ENCODE assay signal across 8 cellular contexts in genomic region chrX:23742693-23743622, GRCh38. TPM values are rescaled to one million over a fixed set of nuclear protein-coding genes. Genes with fewer than 3 reads are reported as not detected.
DNase-seq lines count a peak whose midpoint lies in the region; ATAC-seq and TF ChIP-seq lines count a peak whose summit lies in the region.

Gene ACOT9, minus strand, starts transcription at chrX:23743276. Its CDS starts 132 bp downstream, at chrX:23743144.

- H3K4me1 ChIP-seq in right lobe of liver, result no peaks in the 10 kb centered on the region

- H3K27ac ChIP-seq in dorsolateral prefrontal cortex, result peak within 1 kb of the TSS in 46 of 59 donors; percentile 19 to 86 (median 69)
- peak within 1 kb of the TSS; percentile 63 to 87 (median 67) for H3K27ac ChIP-seq in right lobe of liver

- DNase-seq in AG09309 (ENCODE audit: low read depth) (peak; percentile 74), NCI-H69 (lab: John Stamatoyannopoulos, UW) (peak; percentile 92), dorsolateral prefrontal cortex (peak; percentile 45 to 90 (median 81)), right lobe of liver (peak; percentile 90 to 94 (median 92))
- DNase-seq in activated CD4-positive, alpha-beta T cell treated with anti-CD3 and anti-CD28 coated beads, Interleukin-2, amount 50 U/mL, for 4 hours, result peak; percentile 26 to 34
- peak; percentile 70 for DNase-seq in stimulated activated CD4-positive, alpha-beta T cell treated with anti-CD3 and anti-CD28 coated beads, Interleukin-4, amount 100 ng/mL, for 24 hours

- H3K4me3 ChIP-seq in AG09309 (ENCODE audit: control insufficient read depth, low read depth, low read length) (peak within 1 kb of the TSS; percentile 86), dorsolateral prefrontal cortex (peak within 1 kb of the TSS; percentile 34 to 78 (median 62)), right lobe of liver (peak within 1 kb of the TSS; percentile 68 to 76 (median 74))

- ATAC-seq in GM18873 (IDR thresholded peaks at IDR 0.05; ENCODE audit: low FRiP score, unreplicated experiment), result peak; percentile 91
- peak; percentile 91 for ATAC-seq in HG03135 (IDR thresholded peaks at IDR 0.05; ENCODE audit: unreplicated experiment)
- ATAC-seq in right lobe of liver, result peak; percentile 98 to 100 (median 99)

- WGBS in right lobe of liver (ENCODE audit: insufficient coverage, low coverage, low lambda C conversion rate, missing lambda C conversion rate), result 43% methylated on average over 16 of the region's 74 CpGs

- no peaks in the 10 kb centered on the region for H3K9me3 ChIP-seq in right lobe of liver

- intact Hi-C loops in dorsolateral prefrontal cortex (cut with DNase I), result no loop called here
- intact Hi-C loops in right lobe of liver (cut with DNase I), result no loop called here

- H3K36me3 ChIP-seq in right lobe of liver, result no peaks in the 10 kb centered on the region

- peak; percentile 78 for TF ChIP-seq POLR2A in right lobe of liver (IDR thresholded peaks at IDR 0.05)

- peaks cover 0 to 26% (median 0%) of the 10 kb centered on the region in 45 donors for H3K27me3 ChIP-seq in dorsolateral prefrontal cortex
- H3K27me3 ChIP-seq in right lobe of liver, result no peaks in the 10 kb centered on the region

- TF ChIP-seq CTCF in AG09309 (IDR thresholded peaks at IDR 0.05; ENCODE audit: control insufficient read depth, insufficient read depth, low read depth, low read length, missing control alignments) (no peak), dorsolateral prefrontal cortex (IDR thresholded peaks at IDR 0.05 in 54 of 56, conservative IDR thresholded peaks at IDR 0.05 in 2 of 56; ENCODE audit: low read depth in 1 of 56, partially characterized antibody in 56 of 56) (no peak), right lobe of liver (IDR thresholded peaks at IDR 0.05) (no peak)

RNA-seq across cellular contexts. Expression of gene ACOT9, which starts in this region (rescaled TPM):
- total RNA-seq in dorsolateral prefrontal cortex (10 to 100 TPM; 11.9 to 31.4 (median 22.4) TPM), right lobe of liver (10 to 100 TPM in 5 of 6 experiments, 1 to 10 TPM in 1; 8.9 to 20.2 (median 14.6) TPM)

Comparison
In these comparisons a context has a peak if more than half of its experiments do, and no peak if none do; other contexts are left out.
1. Peak in every context shown above with its lines: DNase-seq, ATAC-seq, H3K4me3 ChIP-seq and H3K27ac ChIP-seq.
2. DNase-seq: peak in every context shown above with its lines; median percentile 92 in NCI-H69; 92 in right lobe of liver; 81 in dorsolateral prefrontal cortex; 74 in AG09309; 70 in stimulated activated CD4-positive, alpha-beta T cell treated with anti-CD3 and anti-CD28 coated beads, Interleukin-4, amount 100 ng/mL, for 24 hours; 30 in activated CD4-positive, alpha-beta T cell treated with anti-CD3 and anti-CD28 coated beads, Interleukin-2, amount 50 U/mL, for 4 hours.